15 cellular contexts compared by ENCODE assay signal in genomic region chr11:27373392-27373791, GRCh38. TPM values are rescaled to one million over a fixed set of nuclear protein-coding genes. Genes with fewer than 3 reads are reported as not detected.
DNase-seq lines count a peak whose midpoint lies in the region; ATAC-seq and TF ChIP-seq lines count a peak whose summit lies in the region.
"Had no signal": no experiment of that assay in that cellular context is flagged by ENCODE, and none has a peak within 500 bp of the region (broad histone marks: within the 10 kb centered on the region; RNA-seq: fewer than 3 reads in every experiment).

No MANE protein-coding gene starts in this region.

- WGBS in body of pancreas, 2 donors: 64 to 66% methylated on average over 3 of the region's 3 CpGs
- 91% methylated on average over 3 of the region's 3 CpGs for WGBS in liver

- no peak for TF ChIP-seq POLR2A in body of pancreas (IDR thresholded peaks at IDR 0.05)

- H3K4me1 ChIP-seq in MM.1S (ENCODE audit: low read length) (0 out of 2 replicates have a peak, but pooled peaks cover 3% of the 10 kb centered on the region), body of pancreas (peaks cover 70% of the 10 kb centered on the region), liver (ENCODE audit: control insufficient read depth in 4 of 4, insufficient read depth in 4 of 4, low read length in 3 of 4) (peaks cover 7 to 32% (median 23%) of the 10 kb centered on the region in 4 donors), osteoblast (ENCODE audit: insufficient read depth, low read length) (no peaks in the 10 kb centered on the region)
- H3K4me1 ChIP-seq: HAP-1 had no signal

- no peak for TF ChIP-seq RAD21 in liver (IDR thresholded peaks at IDR 0.05)

- H3K9ac ChIP-seq in MM.1S (ENCODE audit: low read length) (no peak overlapping the region), liver (ENCODE audit: low read depth in 1 of 2, low read length in 2 of 2) (no peak overlapping the region)
- H3K9ac ChIP-seq: GM23248 had no signal

- H3K9me2 ChIP-seq in MM.1S (replicated peaks; ENCODE audit: insufficient read depth, low read length): no peaks in the 10 kb centered on the region

- H3K4me1 Mint-ChIP-seq in progenitor cell of endocrine pancreas (ENCODE audit: low read depth) (peaks cover 50% of the 10 kb centered on the region), endothelial cell (ENCODE audit: unreplicated experiment) (no peaks in the 10 kb centered on the region)

- H3K27ac ChIP-seq in MM.1S (ENCODE audit: low read length) (no peak overlapping the region), body of pancreas (peak overlapping the region; percentile 57 to 78 (median 70)), liver (ENCODE audit: low read depth in 1 of 2, low read length in 2 of 2) (peak overlapping the region; percentile 45 to 77), osteoblast (ENCODE audit: low read depth, low read length) (no peak overlapping the region)
- H3K27ac ChIP-seq: C4-2B, GM23248, HL-60 had no signal

- H3K27me3 Mint-ChIP-seq in progenitor cell of endocrine pancreas (no peaks in the 10 kb centered on the region), endothelial cell (ENCODE audit: unreplicated experiment) (no peaks in the 10 kb centered on the region)
- H3K27me3 Mint-ChIP-seq: CD4-positive, alpha-beta T cell had no signal

- H3K27ac Mint-ChIP-seq in progenitor cell of endocrine pancreas (peak overlapping the region; percentile 95), endothelial cell (ENCODE audit: unreplicated experiment) (no peak overlapping the region)
- H3K27ac Mint-ChIP-seq: CD4-positive, alpha-beta T cell had no signal

- no peaks in the 10 kb centered on the region for H3K27me3 ChIP-seq in MM.1S (replicated peaks; ENCODE audit: insufficient read depth, low read length)
- no peaks in the 10 kb centered on the region for H3K27me3 ChIP-seq in body of pancreas
- no peaks in the 10 kb centered on the region for H3K27me3 ChIP-seq in liver (ENCODE audit: control insufficient read depth in 4 of 4, insufficient read depth in 4 of 4, low read length in 3 of 4)
- H3K27me3 ChIP-seq in osteoblast (ENCODE audit: insufficient read depth, low read length): no peaks in the 10 kb centered on the region

- H3F3A ChIP-seq in MM.1S (ENCODE audit: insufficient read depth, low read length): no peaks in the 10 kb centered on the region

- H3K36me3 ChIP-seq in MM.1S (replicated peaks; ENCODE audit: insufficient read depth, low read length) (no peaks in the 10 kb centered on the region), body of pancreas (replicated peaks in 1 of 2; ENCODE audit: insufficient read depth in 1 of 2, low read depth in 2 of 2) (peaks cover 0 to 7% of the 10 kb centered on the region in 2 donors), liver (ENCODE audit: control insufficient read depth in 4 of 4, insufficient read depth in 3 of 4, low read depth in 1 of 4, low read length in 3 of 4) (peaks cover 0 to 16% (median 6%) of the 10 kb centered on the region in 4 donors), osteoblast (ENCODE audit: insufficient read depth, low read length) (peaks cover 41% of the 10 kb centered on the region)

- H3K79me2 ChIP-seq in MM.1S (ENCODE audit: low read length) (no peaks in the 10 kb centered on the region), osteoblast (ENCODE audit: insufficient read depth, low read length) (no peaks in the 10 kb centered on the region)

- no peak for ATAC-seq in body of pancreas
- ATAC-seq in HG02884 (IDR thresholded peaks at IDR 0.05; ENCODE audit: unreplicated experiment): no peak

- no peak for TF ChIP-seq CTCF in MM.1S (IDR thresholded peaks at IDR 0.05; ENCODE audit: low read length)
- no peak for TF ChIP-seq CTCF in body of pancreas (IDR thresholded peaks at IDR 0.05)
- no peak for TF ChIP-seq CTCF in liver (IDR thresholded peaks at IDR 0.05; ENCODE audit: low read depth, low read length, missing input control)
- TF ChIP-seq CTCF in progenitor cell of endocrine pancreas (IDR thresholded peaks at IDR 0.05; ENCODE audit: unreplicated experiment): no peak
- no peak for TF ChIP-seq CTCF in endothelial cell (IDR thresholded peaks at IDR 0.05; ENCODE audit: unreplicated experiment)
- TF ChIP-seq CTCF in osteoblast (IDR thresholded peaks at IDR 0.05; ENCODE audit: extremely low read depth, low read depth, low read length): no peak

- no peak overlapping the region for H3K4me3 Mint-ChIP-seq in progenitor cell of endocrine pancreas (ENCODE audit: low read depth)
- no peak overlapping the region for H3K4me3 Mint-ChIP-seq in endothelial cell (ENCODE audit: unreplicated experiment)
- H3K4me3 Mint-ChIP-seq: CD4-positive, alpha-beta T cell had no signal

- H2AFZ ChIP-seq in MM.1S (ENCODE audit: low read length) (no peak overlapping the region), osteoblast (ENCODE audit: low read length) (no peak overlapping the region)
- H2AFZ ChIP-seq: GM23248 had no signal

- H4K20me1 ChIP-seq in MM.1S (ENCODE audit: insufficient read depth, low read length): no peaks in the 10 kb centered on the region
- no peaks in the 10 kb centered on the region for H4K20me1 ChIP-seq in osteoblast (ENCODE audit: insufficient read depth, low read length)

- H3K4me3 ChIP-seq in MM.1S (ENCODE audit: low read length) (no peak overlapping the region), body of pancreas (no peak overlapping the region), liver (ENCODE audit: low read depth in 1 of 3, low read length in 3 of 3) (no peak overlapping the region), osteoblast (ENCODE audit: insufficient read depth, low read length) (no peak overlapping the region)
- H3K4me3 ChIP-seq: GM23248, HAP-1 had no signal

- DNase-seq in MM.1S: peak; percentile 52
- DNase-seq in body of pancreas: no peak
- no peak for DNase-seq in progenitor cell of endocrine pancreas (ENCODE audit: low spot score, unreplicated experiment)
- DNase-seq in endothelial cell (ENCODE audit: low spot score): no peak
- DNase-seq in osteoblast (ENCODE audit: insufficient read length, low spot score, missing footprints): no peak
- no peak for DNase-seq in HuH-7.5 (ENCODE audit: low spot score)
- DNase-seq: AML-193; Caco-2; CD4-positive, alpha-beta T cell; GM23248 had no signal

- H3K9me3 Mint-ChIP-seq in progenitor cell of endocrine pancreas (ENCODE audit: low read depth): no peaks in the 10 kb centered on the region
- H3K9me3 Mint-ChIP-seq in endothelial cell (ENCODE audit: unreplicated experiment): no peaks in the 10 kb centered on the region
- H3K9me3 Mint-ChIP-seq: CD4-positive, alpha-beta T cell had no signal

- H3K4me2 ChIP-seq in MM.1S (ENCODE audit: low read depth, low read length) (no peak overlapping the region), osteoblast (ENCODE audit: insufficient read depth, low read length) (no peak overlapping the region)

- intact Hi-C loops in body of pancreas (cut with DNase I): loop anchor here (10.0 kb wide), 1 partner anchor 101 kb away; the partner anchor contains the start of gene LGR4

- H3K36me3 Mint-ChIP-seq in progenitor cell of endocrine pancreas (ENCODE audit: insufficient read depth): peaks cover 25% of the 10 kb centered on the region
- H3K36me3 Mint-ChIP-seq in endothelial cell (ENCODE audit: low read depth, unreplicated experiment): no peaks in the 10 kb centered on the region

- H3K9me3 ChIP-seq in MM.1S (replicated peaks; ENCODE audit: insufficient read depth, low read length) (no peaks in the 10 kb centered on the region), body of pancreas (no peaks in the 10 kb centered on the region), liver (ENCODE audit: control insufficient read depth in 4 of 4, low read length in 3 of 4) (no peaks in the 10 kb centered on the region), osteoblast (ENCODE audit: low read depth, low read length) (no peaks in the 10 kb centered on the region)
- H3K9me3 ChIP-seq: Caco-2, HAP-1 had no signal

TF ChIP-seq in liver, 16 proteins besides CTCF, POLR2A, EP300 and RAD21 (continues in another document):
- TF ChIP-seq REST (IDR thresholded peaks at IDR 0.05): no peak
- no peak for TF ChIP-seq HNF4G (IDR thresholded peaks at IDR 0.05)
- no peak for TF ChIP-seq GABPA (IDR thresholded peaks at IDR 0.05 in 1 of 2, conservative IDR thresholded peaks at IDR 0.05 in 1 of 2)
- no peak for TF ChIP-seq RXRA (IDR thresholded peaks at IDR 0.05)
- TF ChIP-seq TAF1 (conservative IDR thresholded peaks at IDR 0.05): no peak
- no peak for TF ChIP-seq EGR1 (IDR thresholded peaks at IDR 0.05; ENCODE audit: low read depth in 2 of 2)

RNA-seq across cellular contexts. Expression of gene CCDC34, which starts 10.4 kb away (rescaled TPM):
- total RNA-seq in body of pancreas (1 to 10 TPM; 3.6 to 5.9 TPM), liver (10 to 100 TPM in 1 of 2 donors, 1 to 10 TPM in 1; 1.8 to 10.5 TPM), progenitor cell of endocrine pancreas (25.9 and 32.2 TPM in 2 replicates), endothelial cell (ENCODE audit: unreplicated experiment) (5.6 TPM), osteoblast (3.6 and 5.9 TPM in 2 replicates)
- polyA plus RNA-seq in liver: 1 to 10 TPM; 1.1 to 1.3 TPM

Comparison
In these comparisons a context has a peak if more than half of its experiments do, and no peak if none do; other contexts are left out.
1. H3K27ac ChIP-seq: peak in body of pancreas (4 of 4) and liver (2 of 2); none in MM.1S (single experiment) and osteoblast (single experiment).